In the genomic region with DNA sequence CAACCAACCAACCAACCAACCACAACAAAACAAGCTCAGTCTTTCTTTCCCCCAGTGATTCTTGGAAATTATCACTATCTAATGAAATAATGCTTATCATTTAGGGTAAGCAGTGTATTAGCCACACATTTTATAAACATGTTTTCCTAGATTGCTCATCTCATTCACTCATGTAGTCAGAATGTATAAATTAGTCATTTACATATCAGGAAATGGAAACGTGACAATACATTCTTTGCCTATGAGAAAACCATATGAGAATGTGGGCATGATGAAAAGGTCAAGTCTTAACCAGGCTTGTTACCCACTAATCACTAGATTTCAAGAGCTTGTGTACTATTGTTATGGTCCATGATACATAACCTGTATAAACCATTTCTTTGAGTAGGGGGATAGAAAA, we compare ENCODE assay signal across 20 cellular contexts.
DNase-seq lines count a peak whose midpoint lies in the region; ATAC-seq and TF ChIP-seq lines count a peak whose summit lies in the region.
"Had no signal": no experiment of that assay in that cellular context is flagged by ENCODE, and none has a peak within 500 bp of the region (broad histone marks: within the 10 kb centered on the region; RNA-seq: fewer than 3 reads in every experiment).

No MANE protein-coding gene starts in this region.

- H2AK5ac ChIP-seq in IMR-90 (ENCODE audit: low read depth, low read length): no peak overlapping the region

- BruUV-seq in IMR-90 (replicated peaks; lab: Mats Ljungman, UMichigan): no TSS peak

- ATAC-seq in IMR-90 (ENCODE audit: low read depth): peak; percentile 74
- no peak for ATAC-seq in activated naive CD4-positive, alpha-beta T cell treated with anti-CD3 and anti-CD28 coated beads, Interleukin-2, amount 50 U/mL, for 72 hours

- H2BK15ac ChIP-seq in IMR-90 (ENCODE audit: low read depth, low read length): no peak overlapping the region

- H3K36me3 Mint-ChIP-seq in activated naive CD4-positive, alpha-beta T cell treated with anti-CD3 and anti-CD28 coated beads, Interleukin-2, amount 10 ng/mL, durations not matched to agents 7 days and 5 days: no peaks in the 10 kb centered on the region
- H3K36me3 Mint-ChIP-seq in activated naive CD4-positive, alpha-beta T cell treated with anti-CD3 and anti-CD28 coated beads, Interleukin-2, amount 50 U/mL, for 72 hours: no peaks in the 10 kb centered on the region

- H4K8ac ChIP-seq in IMR-90 (ENCODE audit: low read depth in 2 of 2, low read length in 2 of 2): peak overlapping the region; percentile 17 to 59; a peak in 2 of 4 replicates

- WGBS in IMR-90 (ENCODE audit: extremely low coverage in 2 of 2, insufficient read length in 1 of 2), 2 experiments: no CpG with 5 or more reads among the region's 1 CpG
- 14 to 29% methylated on average over 1 of the region's 1 CpG for WGBS in lower leg skin, 2 donors
- WGBS in adrenal gland, 4 donors: 56 to 64% (median 59%) methylated on average over 1 of the region's 1 CpG

- no peak overlapping the region for H2BK20ac ChIP-seq in IMR-90 (ENCODE audit: low read depth, low read length)

- no peak overlapping the region for H3K27ac ChIP-seq in IMR-90 (ENCODE audit: insufficient read depth, low read length)
- no peak overlapping the region for H3K27ac ChIP-seq in adrenal gland
- H3K27ac ChIP-seq: SJSA1, uterus had no signal

- H3K4me3 Mint-ChIP-seq in activated naive CD4-positive, alpha-beta T cell treated with anti-CD3 and anti-CD28 coated beads, Interleukin-2, amount 10 ng/mL, durations not matched to agents 7 days and 5 days: no peak overlapping the region

- H3K18ac ChIP-seq in IMR-90 (ENCODE audit: low read depth, low read length): no peak overlapping the region

- H3K56ac ChIP-seq in IMR-90 (ENCODE audit: extremely low read depth, insufficient read depth, low read length): no peak overlapping the region

- no peak overlapping the region for H3K9ac ChIP-seq in IMR-90 (ENCODE audit: low read depth, low read length)

- no peaks in the 10 kb centered on the region for H3K27me3 ChIP-seq in IMR-90 (ENCODE audit: control insufficient read depth, insufficient read depth, low read length)
- no peaks in the 10 kb centered on the region for H3K27me3 ChIP-seq in adrenal gland
- H3K27me3 ChIP-seq: MG63, SJSA1, uterus had no signal

- peak; percentile 15 for DNase-seq in AG20443 (ENCODE audit: low spot score)
- peak; percentile 83 for DNase-seq in IMR-90
- DNase-seq in choroid plexus epithelial cell (ENCODE audit: low read depth): peak; percentile 20
- peak; percentile 17 for DNase-seq in kidney glomerular epithelial cell (lab: John Stamatoyannopoulos, UW)
- DNase-seq in activated naive CD4-positive, alpha-beta T cell treated with anti-CD3 and anti-CD28 coated beads, Interleukin-2, amount 10 ng/mL, durations not matched to agents 7 days and 5 days: no peak
- no peak for DNase-seq in lower leg skin (ENCODE audit: low spot score in 2 of 2)
- no peak for DNase-seq in adrenal gland
- DNase-seq in activated naive CD4-positive, alpha-beta T cell treated with anti-CD3 and anti-CD28 coated beads, Interleukin-2, amount 50 U/mL, for 72 hours (ENCODE audit: low spot score in 2 of 2): no peak
- DNase-seq: activated CD8-positive, alpha-beta memory T cell treated with anti-CD3 and anti-CD28 coated beads, Interleukin-2, amount 50 U/mL, for 48 hours; activated naive CD4-positive, alpha-beta T cell treated with Interleukin-2 at 50 U/mL for 16 hours; Caco-2; caudate nucleus; midbrain; NCI-H1930; NCI-H524; stimulated activated CD4-positive, alpha-beta T cell treated with anti-CD3 and anti-CD28 coated beads, Interleukin-1b, Interleukin-23, amount 100 ng/mL, for 48 hours; T1000; uterus had no signal

- peak overlapping the region; percentile 67 for H2BK5ac ChIP-seq in IMR-90 (ENCODE audit: low read depth, low read length, poor library complexity, severe bottlenecking)

- TF ChIP-seq POLR2A in IMR-90 (IDR thresholded peaks at IDR 0.05; ENCODE audit: low read depth, low read length) (no peak), lower leg skin (IDR thresholded peaks at IDR 0.05) (no peak), adrenal gland (IDR thresholded peaks at IDR 0.05) (no peak)

- H4K20me1 ChIP-seq in IMR-90 (ENCODE audit: insufficient read depth, low read length): no peaks in the 10 kb centered on the region

- no peaks in the 10 kb centered on the region for H3K36me3 ChIP-seq in IMR-90 (ENCODE audit: control insufficient read depth, insufficient read depth, low read length)
- no peaks in the 10 kb centered on the region for H3K36me3 ChIP-seq in adrenal gland (replicated peaks in 1 of 2)
- H3K36me3 ChIP-seq: MG63, SJSA1, uterus had no signal

- H3K4me1 Mint-ChIP-seq in activated naive CD4-positive, alpha-beta T cell treated with anti-CD3 and anti-CD28 coated beads, Interleukin-2, amount 10 ng/mL, durations not matched to agents 7 days and 5 days: no peaks in the 10 kb centered on the region

- H3K23ac ChIP-seq in IMR-90 (ENCODE audit: low read depth, low read length): peak overlapping the region; percentile 60; the same call in 1 of the 2 replicates

- peak overlapping the region; percentile 91; the same call in 1 of the 2 replicates for H3K4ac ChIP-seq in IMR-90 (ENCODE audit: low read depth, low read length)

- H2AK9ac ChIP-seq in IMR-90 (replicated peaks; ENCODE audit: low read depth, low read length, poor library complexity): no peak overlapping the region

- H3K4me2 ChIP-seq in IMR-90 (ENCODE audit: low read depth, low read length): peak overlapping the region; percentile 7; the same call in 1 of the 2 replicates

- H3K4me3 ChIP-seq in IMR-90 (ENCODE audit: insufficient read depth, low read depth, low read length) (no peak overlapping the region), choroid plexus epithelial cell (ENCODE audit: low read depth, low read length) (no peak overlapping the region), lower leg skin (ENCODE audit: low read depth, poor library complexity, severe bottlenecking) (no peak overlapping the region), adrenal gland (no peak overlapping the region)
- H3K4me3 ChIP-seq: MG63, SJSA1, uterus had no signal

- H2AFZ ChIP-seq in IMR-90 (replicated peaks; ENCODE audit: low read length, poor library complexity): no peak overlapping the region

- TF ChIP-seq CTCF in IMR-90 (conservative IDR thresholded peaks at IDR 0.05; ENCODE audit: low read depth, low read length): no peak
- TF ChIP-seq CTCF in choroid plexus epithelial cell (conservative IDR thresholded peaks at IDR 0.05; ENCODE audit: low read depth, low read length): no peak
- TF ChIP-seq CTCF in lower leg skin (IDR thresholded peaks at IDR 0.05): no peak
- TF ChIP-seq CTCF in adrenal gland (IDR thresholded peaks at IDR 0.05): no peak

- H4K5ac ChIP-seq in IMR-90 (ENCODE audit: low read depth, low read length): peak overlapping the region; percentile 38; the same call in 1 of the 2 replicates

- in situ Hi-C loops in IMR-90 (cut with MboI; ENCODE audit: low sequenced_read_pairs): no loop called here

- CTCF ChIA-PET in IMR-90 (lab: Yijun Ruan, JAX): interaction anchor here (1.2 kb wide), 2 partner anchors 9 to 131 kb away, joined by 3 read pairs; no protein-coding TSS in a partner anchor
- CTCF ChIA-PET in activated naive CD4-positive, alpha-beta T cell treated with anti-CD3 and anti-CD28 coated beads, Interleukin-2, amount 10 ng/mL, durations not matched to agents 7 days and 5 days (lab: Charles Lee): no interaction called here

- no peak for TF ChIP-seq RAD21 in IMR-90 (IDR thresholded peaks at IDR 0.05; ENCODE audit: low read length)

- peak overlapping the region; percentile 96; the same call in 1 of the 2 replicates for H2BK120ac ChIP-seq in IMR-90 (ENCODE audit: low read depth, low read length)

- H3K9me3 ChIP-seq in IMR-90 (ENCODE audit: control insufficient read depth, insufficient read depth, low read length): no peaks in the 10 kb centered on the region
- no peaks in the 10 kb centered on the region for H3K9me3 ChIP-seq in adrenal gland (replicated peaks in 1 of 3)
- H3K9me3 ChIP-seq: Caco-2, MG63, uterus had no signal

- no peak overlapping the region for H4K91ac ChIP-seq in IMR-90 (ENCODE audit: insufficient read depth, low read depth, low read length)

- no peaks in the 10 kb centered on the region for H3K27me3 Mint-ChIP-seq in activated naive CD4-positive, alpha-beta T cell treated with anti-CD3 and anti-CD28 coated beads, Interleukin-2, amount 10 ng/mL, durations not matched to agents 7 days and 5 days

- H3K27ac Mint-ChIP-seq in activated naive CD4-positive, alpha-beta T cell treated with anti-CD3 and anti-CD28 coated beads, Interleukin-2, amount 10 ng/mL, durations not matched to agents 7 days and 5 days: no peak overlapping the region
- H3K27ac Mint-ChIP-seq in activated naive CD4-positive, alpha-beta T cell treated with anti-CD3 and anti-CD28 coated beads, Interleukin-2, amount 50 U/mL, for 72 hours: no peak overlapping the region

- no peak overlapping the region for H3K14ac ChIP-seq in IMR-90 (replicated peaks; ENCODE audit: low read depth, low read length)

- POLR2A ChIA-PET in IMR-90 (lab: Charles Lee; ENCODE audit: unreplicated experiment): no interaction called here

- no peaks in the 10 kb centered on the region for H3K79me1 ChIP-seq in IMR-90 (ENCODE audit: low read depth in 1 of 2, low read length in 2 of 2)

- H3K9me3 Mint-ChIP-seq in activated naive CD4-positive, alpha-beta T cell treated with anti-CD3 and anti-CD28 coated beads, Interleukin-2, amount 10 ng/mL, durations not matched to agents 7 days and 5 days: peaks cover 6% of the 10 kb centered on the region
- H3K9me3 Mint-ChIP-seq in activated naive CD4-positive, alpha-beta T cell treated with anti-CD3 and anti-CD28 coated beads, Interleukin-2, amount 50 U/mL, for 72 hours: peaks cover 11 to 24% of the 10 kb centered on the region in 2 donors

- dilution Hi-C loops in IMR-90 (cut with HindIII; ENCODE audit: low sequenced_read_pairs, unreplicated experiment): no loop called here

- H3K4me1 ChIP-seq in IMR-90 (ENCODE audit: control insufficient read depth, insufficient read depth, low read length): peaks cover 4% of the 10 kb centered on the region; the same call in 1 of the 2 replicates
- H3K4me1 ChIP-seq in adrenal gland (replicated peaks in 1 of 2): no peaks in the 10 kb centered on the region
- H3K4me1 ChIP-seq: Caco-2, SJSA1, uterus had no signal

- intact Hi-C loops in IMR-90 (cut with micrococcal nuclease): loop anchor here (10.0 kb wide), 1 partner anchor 503 kb away; no protein-coding TSS in a partner anchor
- intact Hi-C loops in lower leg skin (cut with DNase I; ENCODE audit: low total_unique reads): no loop called here
- intact Hi-C loops in adrenal gland (cut with DNase I): no loop called here

- H3K9me1 ChIP-seq in IMR-90 (ENCODE audit: insufficient read depth, low read length): peaks cover 3% of the 10 kb centered on the region; the same call in 1 of the 2 replicates

TF ChIP-seq in IMR-90, 13 proteins besides CTCF, POLR2A, EP300 and RAD21:
- TF ChIP-seq FOS (IDR thresholded peaks at IDR 0.05; ENCODE audit: low read depth, low read length) (peak; percentile 57; the same call in 1 of the 2 replicates), BHLHE40 (IDR thresholded peaks at IDR 0.05; ENCODE audit: low read depth, low read length) (peak; percentile 99), CEBPB (IDR thresholded peaks at IDR 0.05; ENCODE audit: low read depth, low read length) (peak; percentile 46; the same call in 1 of the 2 replicates), NFE2L2 (IDR thresholded peaks at IDR 0.05; ENCODE audit: low read depth, low read length) (no peak)

Comparison
In these comparisons a context has a peak if more than half of its experiments do, and no peak if none do; other contexts are left out.
1. DNase-seq: peak in AG20443 (single experiment), IMR-90 (single experiment), choroid plexus epithelial cell (single experiment) and kidney glomerular epithelial cell (single experiment); none in activated naive CD4-positive, alpha-beta T cell treated with anti-CD3 and anti-CD28 coated beads, Interleukin-2, amount 10 ng/mL, durations not matched to agents 7 days and 5 days (single experiment), lower leg skin (0 of 2), adrenal gland (0 of 7) and activated naive CD4-positive, alpha-beta T cell treated with anti-CD3 and anti-CD28 coated beads, Interleukin-2, amount 50 U/mL, for 72 hours (0 of 2).